In genomic region chr3:58584690-58585004, GRCh38 we compare ENCODE assay signal across 8 cellular contexts.
DNase-seq lines count a peak whose midpoint lies in the region; ATAC-seq and TF ChIP-seq lines count a peak whose summit lies in the region.

No MANE protein-coding gene starts in this region.

- H3K9me3 ChIP-seq in HUES6 (ENCODE audit: control insufficient read depth, insufficient read depth, low read depth, low read length) (no peaks in the 10 kb centered on the region), mucosa of rectum (ENCODE audit: control insufficient read depth in 2 of 2, low read length in 2 of 2) (no peaks in the 10 kb centered on the region)

- no peak overlapping the region for H3K9ac ChIP-seq in HUES6 (ENCODE audit: low read length)
- H3K9ac ChIP-seq in mucosa of rectum (ENCODE audit: low read depth in 1 of 2, low read length in 2 of 2), result peak overlapping the region in 1 of 2 donors; percentile 73

- no peaks in the 10 kb centered on the region for H3K79me2 ChIP-seq in ACC112 (ENCODE audit: control insufficient read depth, insufficient read depth, low read length, unreplicated experiment)

- H3K27me3 ChIP-seq in ACC112 (ENCODE audit: insufficient read depth, low read length) (peaks cover 28% of the 10 kb centered on the region), HUES6 (ENCODE audit: control insufficient read depth, insufficient read depth, low read length) (peaks cover 44% of the 10 kb centered on the region), mucosa of rectum (ENCODE audit: control insufficient read depth in 2 of 2, insufficient read depth in 2 of 2, low read length in 2 of 2) (peaks cover 20 to 26% of the 10 kb centered on the region in 2 donors)

- no peak for ATAC-seq in HG03280 (IDR thresholded peaks at IDR 0.05; ENCODE audit: unreplicated experiment)

- H3K4me3 ChIP-seq in ACC112 (ENCODE audit: low read depth, low read length) (peak overlapping the region; percentile 76), HUES6 (ENCODE audit: low read depth, low read length) (peak overlapping the region; percentile 52), cardiac fibroblast (replicated peaks in 1 of 2; ENCODE audit: low read depth in 2 of 2, low read length in 2 of 2) (peak overlapping the region; percentile 54 to 67), mucosa of rectum (ENCODE audit: low read length in 2 of 2) (peak overlapping the region; percentile 61 to 81)

- no peak for TF ChIP-seq CTCF in cardiac fibroblast (IDR thresholded peaks at IDR 0.05; ENCODE audit: low read depth, low read length)

- H3K4me1 ChIP-seq in ACC112 (ENCODE audit: control insufficient read depth, insufficient read depth, low read length, unreplicated experiment) (peaks cover 3% of the 10 kb centered on the region), HUES6 (ENCODE audit: control insufficient read depth, insufficient read depth, low read length) (peaks cover 36% of the 10 kb centered on the region), mucosa of rectum (ENCODE audit: control insufficient read depth in 2 of 2, insufficient read depth in 2 of 2, low read length in 2 of 2) (peaks cover 10 to 11% of the 10 kb centered on the region in 2 donors)

- H3K27ac ChIP-seq in ACC112 (ENCODE audit: low read depth, low read length) (no peak overlapping the region), HUES6 (ENCODE audit: low read depth, low read length) (no peak overlapping the region), mucosa of rectum (ENCODE audit: low read depth in 2 of 2, low read length in 2 of 2) (peak overlapping the region; percentile 62 to 65)

- peak overlapping the region; percentile 29 for H2AFZ ChIP-seq in ACC112 (ENCODE audit: low read length, unreplicated experiment)

- DNase-seq in cardiac fibroblast (ENCODE audit: low read depth in 2 of 2) (peak in 1 of 2 donors; percentile 40), NCI-H226 (no peak)
- DNase-seq in stimulated activated CD4-positive, alpha-beta T cell treated with anti-CD3 and anti-CD28 coated beads, Interleukin-4, amount 100 ng/mL, for 24 hours, result no peak
- no peak for DNase-seq in stimulated activated CD4-positive, alpha-beta T cell treated with anti-CD3 and anti-CD28 coated beads, Interleukin-2, amount 100 ng/mL, for 24 hours

- H3K36me3 ChIP-seq in ACC112 (ENCODE audit: insufficient read depth, low read length) (no peaks in the 10 kb centered on the region), HUES6 (ENCODE audit: control insufficient read depth, insufficient read depth, low read length) (no peaks in the 10 kb centered on the region), mucosa of rectum (ENCODE audit: control insufficient read depth in 2 of 2, insufficient read depth in 2 of 2, low read length in 2 of 2) (no peaks in the 10 kb centered on the region)

Comparison
In these comparisons a context has a peak if more than half of its experiments do, and no peak if none do; other contexts are left out.
1. H3K27ac ChIP-seq: peak in mucosa of rectum (2 of 2); none in ACC112 (single experiment) and HUES6 (single experiment).
2. Peak in every context shown above with its lines, with median percentiles within 50 percentile points of each other: H3K4me3 ChIP-seq.